9 cellular contexts compared by ENCODE assay signal in genomic region chr3:152267319-152267689, GRCh38. TPM values are rescaled to one million over a fixed set of nuclear protein-coding genes. Genes with fewer than 3 reads are reported as not detected.
A peak's percentile ranks its signal among the peaks of the same experiment; 100 is the strongest.
DNase-seq lines count a peak whose midpoint lies in the region; ATAC-seq, FAIRE-seq and TF ChIP-seq lines count a peak whose summit lies in the region.
"Had no signal": no experiment of that assay in that cellular context is flagged by ENCODE, and none has a peak within 500 bp of the region (broad histone marks: within the 10 kb centered on the region; RNA-seq: fewer than 3 reads in every experiment).

No MANE protein-coding gene starts in this region.

- H3K9me3 ChIP-seq in hepatocyte (ENCODE audit: low read depth) = no peaks in the 10 kb centered on the region
- no peaks in the 10 kb centered on the region for H3K9me3 ChIP-seq in stomach

- peak overlapping the region; percentile 87 for H3K4me2 ChIP-seq in hepatocyte

- peak; percentile 29 for DNase-seq in DMS79 treated with DMSO at 0.1 percent for 48 hours (lab: John Stamatoyannopoulos, UW)
- no peak for DNase-seq in DMS79 (lab: John Stamatoyannopoulos, UW)
- no peak for DNase-seq in hepatocyte (ENCODE audit: low spot score)
- no peak for DNase-seq in stomach
- no peak for DNase-seq in D721Med (ENCODE audit: insufficient read length, low spot score)
- DNase-seq in H4 (ENCODE audit: low spot score) = no peak
- DNase-seq: NCI-H1105 treated with DMSO at 0.1 percent for 48 hours had no signal

- 95% methylated on average over 5 of the region's 5 CpGs for WGBS in hepatocyte (ENCODE audit: low lambda C conversion rate, missing lambda C conversion rate)
- WGBS in stomach, 5 donors = 65 to 81% (median 77%) methylated on average over 5 of the region's 5 CpGs

- H4K20me1 ChIP-seq in hepatocyte (ENCODE audit: insufficient read depth, poor library complexity, severe bottlenecking) = peaks cover 4% of the 10 kb centered on the region

- no peak for TF ChIP-seq POLR2A in stomach (IDR thresholded peaks at IDR 0.05)

- no peak overlapping the region for H2AFZ ChIP-seq in hepatocyte

- H3K9me2 ChIP-seq in hepatocyte (replicated peaks; ENCODE audit: insufficient read depth) = no peaks in the 10 kb centered on the region

- H3K27me3 ChIP-seq in hepatocyte (no peaks in the 10 kb centered on the region), stomach (no peaks in the 10 kb centered on the region)

- intact Hi-C loops in stomach (cut with DNase I; ENCODE audit: low total_unique reads) = no loop called here

- ATAC-seq in HG03108 (IDR thresholded peaks at IDR 0.05; ENCODE audit: unreplicated experiment) = no peak

- H3K27ac ChIP-seq in hepatocyte (peak overlapping the region; percentile 100), stomach (peak overlapping the region in 4 of 5 donors; percentile 96 to 99 (median 98))

- H3K4me3 ChIP-seq in WI38 (ENCODE audit: low read depth, low read length) (peak overlapping the region; percentile 88), hepatocyte (no peak overlapping the region), stomach (peak overlapping the region; percentile 67 to 79 (median 74))

- TF ChIP-seq EP300 in stomach (IDR thresholded peaks at IDR 0.05) = no peak

- no peak for FAIRE-seq in D721Med (lab: Jason Lieb, UNC)

- no peaks in the 10 kb centered on the region for H3K36me3 ChIP-seq in hepatocyte (replicated peaks; ENCODE audit: insufficient read depth, low read depth)
- no peaks in the 10 kb centered on the region for H3K36me3 ChIP-seq in stomach

- TF ChIP-seq CTCF in WI38 (IDR thresholded peaks at IDR 0.05; ENCODE audit: low read depth, low read length) = no peak
- no peak for TF ChIP-seq CTCF in hepatocyte (IDR thresholded peaks at IDR 0.05; ENCODE audit: poor library complexity)
- no peak for TF ChIP-seq CTCF in stomach (IDR thresholded peaks at IDR 0.05)
- TF ChIP-seq CTCF in D721Med (IDR thresholded peaks at IDR 0.05; ENCODE audit: insufficient read depth, missing control alignments) = no peak

- H3K79me2 ChIP-seq in hepatocyte = peaks cover 33% of the 10 kb centered on the region

- peaks cover 19% of the 10 kb centered on the region for H3K4me1 ChIP-seq in hepatocyte (ENCODE audit: insufficient read depth)
- peaks cover 10 to 58% (median 41%) of the 10 kb centered on the region in 4 donors for H3K4me1 ChIP-seq in stomach

RNA-seq across cellular contexts. Expression of gene MBNL1, which starts 1.4 kb away (rescaled TPM):
- total RNA-seq in hepatocyte (98.5 and 104 TPM in 2 replicates), stomach (100 to 1,000 TPM in 4 of 5 donors, 10 to 100 TPM in 1; 95.0 to 379 (median 325) TPM)
- polyA plus RNA-seq in hepatocyte (20.5 and 27.9 TPM in 2 replicates), stomach (10 to 100 TPM; 25.7 to 39.3 (median 29.2) TPM)
- total RNA-seq in H4 (2014; rRNA removed; shearing (Covaris generic)) = 87.0 and 153 TPM in 2 replicates
